8 cellular contexts compared by ENCODE assay signal in the genomic region with DNA sequence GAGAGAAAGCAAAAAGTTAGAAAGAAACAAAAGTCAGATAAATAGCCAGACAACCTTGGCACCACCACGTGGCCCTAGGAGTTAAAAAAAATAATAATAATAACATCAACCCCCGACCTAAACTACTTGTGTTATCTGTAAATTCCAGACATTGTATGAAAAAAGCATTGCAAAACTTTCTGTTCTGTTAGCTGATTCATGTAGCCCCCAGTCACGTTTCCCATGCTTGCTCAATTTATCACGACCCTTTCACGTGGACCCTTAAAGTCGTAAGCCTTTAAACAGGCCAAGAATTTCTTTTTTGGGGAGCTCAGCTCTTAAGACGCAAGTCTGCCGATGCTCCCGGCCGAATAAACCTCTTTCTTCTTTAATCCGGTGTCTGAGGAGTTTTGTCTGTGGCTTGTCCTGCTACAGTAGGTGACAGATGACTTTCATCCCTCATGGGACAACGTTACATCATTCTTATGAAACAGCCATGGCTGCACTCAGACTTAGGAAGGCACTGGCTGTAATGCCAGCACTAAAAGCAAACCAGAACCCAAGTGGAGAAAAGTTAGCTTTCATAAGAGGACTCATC. TPM values are rescaled to one million over a fixed set of nuclear protein-coding genes. Genes with fewer than 3 reads are reported as not detected.
DNase-seq lines count a peak whose midpoint lies in the region; ATAC-seq and TF ChIP-seq lines count a peak whose summit lies in the region.

No MANE protein-coding gene starts in this region.

- H3F3A ChIP-seq in PC-9 (ENCODE audit: insufficient read depth, low read depth): peaks cover 10% of the 10 kb centered on the region

- H3K27ac ChIP-seq in PC-9 (peak overlapping the region; percentile 93), colonic mucosa (peak overlapping the region; percentile 92), mesodermal cell (ENCODE audit: low read depth, low read length, severe bottlenecking) (peak overlapping the region; percentile 96), aorta (ENCODE audit: low read depth in 1 of 2, low read length in 2 of 2) (peak overlapping the region; percentile 70 to 96)

- H3K4me1 ChIP-seq in PC-9 (replicated peaks; ENCODE audit: insufficient read depth) (peaks cover 12% of the 10 kb centered on the region), colonic mucosa (peaks cover 9% of the 10 kb centered on the region), mesodermal cell (ENCODE audit: control insufficient read depth, insufficient read depth, low read length, poor library complexity, severe bottlenecking) (peaks cover 16% of the 10 kb centered on the region), aorta (ENCODE audit: control insufficient read depth in 1 of 2, insufficient read depth in 2 of 2, low read length in 2 of 2) (peaks cover 0 to 10% of the 10 kb centered on the region in 2 donors)

- peak overlapping the region; percentile 95 for H3K4me2 ChIP-seq in PC-9

- H2AFZ ChIP-seq in PC-9: peak overlapping the region; percentile 91

- no peak for TF ChIP-seq CTCF in PC-9 (conservative IDR thresholded peaks at IDR 0.05)
- TF ChIP-seq CTCF in colonic mucosa (IDR thresholded peaks at IDR 0.05): no peak

- H3K9ac ChIP-seq in colonic mucosa (ENCODE audit: low read depth in 2 of 2, low read length in 2 of 2): peak overlapping the region; percentile 73 to 91

- POLR2A ChIA-PET in PC-9 (lab: Charles Lee; ENCODE audit: unreplicated experiment): no interaction called here

- H3K36me3 ChIP-seq in PC-9 (ENCODE audit: low read depth) (0 out of 2 replicates have a peak, but pooled peaks cover 3% of the 10 kb centered on the region), colonic mucosa (no peaks in the 10 kb centered on the region), mesodermal cell (ENCODE audit: control insufficient read depth, insufficient read depth, low read length) (no peaks in the 10 kb centered on the region), aorta (ENCODE audit: control insufficient read depth in 1 of 2, insufficient read depth in 2 of 2, low read length in 1 of 2) (no peaks in the 10 kb centered on the region)

- peaks cover 4% of the 10 kb centered on the region for H3K36me3 Mint-ChIP-seq in activated naive CD4-positive, alpha-beta T cell treated with anti-CD3 and anti-CD28 coated beads, Interleukin-2, amount 50 U/mL, for 24 hours

- peak; percentile 17 for ATAC-seq in HG02970 (IDR thresholded peaks at IDR 0.05; ENCODE audit: low FRiP score, unreplicated experiment)
- peak; percentile 63 for ATAC-seq in aorta (ENCODE audit: low FRiP score)

- intact Hi-C loops in PC-9 (cut with micrococcal nuclease; ENCODE audit: unreplicated experiment) (loop anchor here (2.0 kb wide), 1 partner anchor 17 kb away; no protein-coding TSS in a partner anchor), colonic mucosa (cut with DNase I) (no loop called here), aorta (cut with DNase I) (loop anchor here in 1 of 2 donors (1.0 kb wide), 1 partner anchor 12 kb away; no protein-coding TSS in a partner anchor)

- no peaks in the 10 kb centered on the region for H3K9me2 ChIP-seq in PC-9 (ENCODE audit: insufficient read depth)

- peaks cover 84% of the 10 kb centered on the region for H3K4me1 Mint-ChIP-seq in activated naive CD4-positive, alpha-beta T cell treated with anti-CD3 and anti-CD28 coated beads, Interleukin-2, amount 50 U/mL, for 24 hours

- H3K9me3 Mint-ChIP-seq in activated naive CD4-positive, alpha-beta T cell treated with anti-CD3 and anti-CD28 coated beads, Interleukin-2, amount 50 U/mL, for 24 hours: no peaks in the 10 kb centered on the region

- peaks cover 49% of the 10 kb centered on the region for H3K79me2 ChIP-seq in PC-9 (ENCODE audit: low read depth)

- H3K4me3 ChIP-seq in PC-9 (peak overlapping the region; percentile 82), colonic mucosa (peak overlapping the region; percentile 99), mesodermal cell (ENCODE audit: extremely low read depth, insufficient read depth, low read length, poor library complexity, severe bottlenecking) (peak overlapping the region; percentile 96), aorta (ENCODE audit: low read length in 2 of 2) (peak overlapping the region; percentile 60 to 73)

- no peaks in the 10 kb centered on the region for H3K27me3 Mint-ChIP-seq in activated naive CD4-positive, alpha-beta T cell treated with anti-CD3 and anti-CD28 coated beads, Interleukin-2, amount 50 U/mL, for 24 hours

- H3K27ac Mint-ChIP-seq in activated naive CD4-positive, alpha-beta T cell treated with anti-CD3 and anti-CD28 coated beads, Interleukin-2, amount 50 U/mL, for 24 hours: peak overlapping the region; percentile 98

- H3K4me3 Mint-ChIP-seq in activated naive CD4-positive, alpha-beta T cell treated with anti-CD3 and anti-CD28 coated beads, Interleukin-2, amount 50 U/mL, for 24 hours: peak overlapping the region; percentile 97

- H4K20me1 ChIP-seq in PC-9 (ENCODE audit: insufficient read depth): no peaks in the 10 kb centered on the region; the same call in 1 of the 2 replicates

- no peak for DNase-seq in activated naive CD4-positive, alpha-beta T cell treated with Interleukin-2 at 50 U/mL for 16 hours
- DNase-seq in PC-9 (peak in 1 of 2 experiments; percentile 53), colonic mucosa (no peak), aorta (no peak), dermis blood vessel endothelial cell (no peak)

- 69 to 78% methylated on average over 8 to 11 of the region's 12 CpGs for WGBS in mesodermal cell (ENCODE audit: insufficient coverage in 2 of 2), 2 experiments
- WGBS in aorta, 2 donors: 1 to 7% methylated on average over 12 of the region's 12 CpGs

- TSS peak; percentile 78 for BruUV-seq in PC-9 (replicated peaks; lab: Mats Ljungman, UMichigan)

- CTCF ChIA-PET in PC-9 (lab: Charles Lee): no interaction called here

- H3K9me3 ChIP-seq in PC-9 (ENCODE audit: insufficient read depth, low read depth) (no peaks in the 10 kb centered on the region), colonic mucosa (no peaks in the 10 kb centered on the region), mesodermal cell (ENCODE audit: control insufficient read depth, low read length) (no peaks in the 10 kb centered on the region), aorta (ENCODE audit: control insufficient read depth, low read length) (no peaks in the 10 kb centered on the region)

- no peaks in the 10 kb centered on the region for H3K27me3 ChIP-seq in PC-9 (ENCODE audit: insufficient read depth, low read depth)
- H3K27me3 ChIP-seq in colonic mucosa: no peaks in the 10 kb centered on the region
- no peaks in the 10 kb centered on the region for H3K27me3 ChIP-seq in aorta (ENCODE audit: control insufficient read depth in 1 of 2, insufficient read depth in 2 of 2, low read length in 1 of 2)

RNA-seq across cellular contexts. Expression of gene ACOX3, which starts 0.5 kb away (rescaled TPM):
- 21.0 and 26.1 TPM in 2 replicates for total RNA-seq in PC-9 (2021)
- 10 to 100 TPM; 19.9 to 26.1 TPM for total RNA-seq in colonic mucosa
- 15.2 TPM for polyA plus RNA-seq in mesodermal cell (2013, experiment 1 of 2)
- polyA plus RNA-seq in mesodermal cell (2013, experiment 2 of 2): 13.1 TPM
- total RNA-seq in aorta: 10 to 100 TPM; 37.6 to 43.7 TPM
- polyA plus RNA-seq in aorta: 10 to 100 TPM; 26.3 to 33.6 TPM
- total RNA-seq in dermis blood vessel endothelial cell: 29.3 and 44.2 TPM in 2 replicates

RNA-seq across cellular contexts. Expression of gene TRMT44, which starts 0.6 kb away (rescaled TPM):
- total RNA-seq in PC-9 (2021) (17.4 and 17.9 TPM in 2 replicates), colonic mucosa (10 to 100 TPM; 10.3 to 15.6 TPM), aorta (10 to 100 TPM; 18.1 to 23.1 TPM), dermis blood vessel endothelial cell (14.9 and 23.0 TPM in 2 replicates)
- polyA plus RNA-seq in mesodermal cell (2013, experiment 1 of 2): 9.2 TPM
- 9.7 TPM for polyA plus RNA-seq in mesodermal cell (2013, experiment 2 of 2)
- polyA plus RNA-seq in aorta: 10 to 100 TPM in 1 of 2 donors, 1 to 10 TPM in 1; 6.1 to 10.3 TPM
